In the genomic region with DNA sequence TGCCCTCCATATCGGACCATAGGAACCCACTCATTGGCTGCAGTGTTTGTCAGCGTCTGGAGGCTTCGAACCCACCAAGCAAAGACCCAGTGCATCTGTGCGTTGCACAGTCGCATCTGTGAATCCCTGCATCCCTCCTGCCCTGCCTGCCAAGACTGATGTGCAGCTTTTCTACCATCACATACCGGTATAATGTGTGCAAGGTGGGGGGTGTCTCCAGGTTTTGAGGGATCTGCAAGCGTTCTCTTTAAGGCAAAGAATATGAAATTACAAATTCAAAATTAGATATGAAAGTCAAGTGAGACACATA, we compare ENCODE assay signal across 8 cellular contexts. TPM values are rescaled to one million over a fixed set of nuclear protein-coding genes. Genes with fewer than 3 reads are reported as not detected.
DNase-seq lines count a peak whose midpoint lies in the region; ATAC-seq and TF ChIP-seq lines count a peak whose summit lies in the region.

No MANE protein-coding gene starts in this region.

- no peaks in the 10 kb centered on the region for H3K27me3 Mint-ChIP-seq in CD8-positive, alpha-beta T cell (ENCODE audit: low read depth)
- peaks cover 26% of the 10 kb centered on the region for H3K27me3 Mint-ChIP-seq in osteocyte (ENCODE audit: unreplicated experiment)

- H3K36me3 Mint-ChIP-seq in CD8-positive, alpha-beta T cell, result peaks cover 2% of the 10 kb centered on the region
- H3K36me3 Mint-ChIP-seq in osteocyte (ENCODE audit: unreplicated experiment), result no peaks in the 10 kb centered on the region

- intact Hi-C loops in CD8-positive, alpha-beta T cell (cut with DNase I, micrococcal nuclease), result loop anchor here (1.0 to 10.0 kb wide), 12 partner anchors 48 to 1347 kb away; partner anchors contain the start of genes ARMC8 (in 2 of the 2), CEP70 (in 2 of the 2), COPB2 (in 1 of the 2) and DBR1 (in 1 of the 2)

- CTCF ChIA-PET in CD8-positive, alpha-beta T cell (lab: Charles Lee), result interaction anchor here (0.6 to 2.1 kb wide), 4 partner anchors 8 to 87 kb away, joined by 3 to 6 read pairs (median 4); no protein-coding TSS in a partner anchor

- H3K4me3 Mint-ChIP-seq in CD8-positive, alpha-beta T cell, result peak overlapping the region; percentile 98
- H3K4me3 Mint-ChIP-seq in osteocyte (ENCODE audit: unreplicated experiment), result peak overlapping the region; percentile 81

- no peak for DNase-seq in CD8-positive, alpha-beta T cell
- DNase-seq in RWPE2 (ENCODE audit: low spot score) (no peak), epithelial cell of proximal tubule (ENCODE audit: low read depth) (no peak), osteocyte (ENCODE audit: extremely low spot score, unreplicated experiment) (no peak), C1 segment of cervical spinal cord (lab: John Stamatoyannopoulos, UW) (no peak), activated gamma-delta T cell (lab: John Stamatoyannopoulos, UW) (no peak), NCI-H146 (lab: John Stamatoyannopoulos, UW) (no peak)
- no peak for DNase-seq in stimulated activated CD4-positive, alpha-beta T cell treated with anti-CD3 and anti-CD28 coated beads, Interleukin-4, amount 100 ng/mL, for 1 hour

- peaks cover 6% of the 10 kb centered on the region for H3K4me1 ChIP-seq in CD8-positive, alpha-beta T cell (ENCODE audit: insufficient read depth, low read length)
- peaks cover 22% of the 10 kb centered on the region for H3K4me1 ChIP-seq in RWPE2 (ENCODE audit: insufficient read depth, poor library complexity, severe bottlenecking)

- no peaks in the 10 kb centered on the region for H3K36me3 ChIP-seq in CD8-positive, alpha-beta T cell (ENCODE audit: insufficient read depth, low read length)
- H3K36me3 ChIP-seq in RWPE2 (ENCODE audit: low read depth), result no peaks in the 10 kb centered on the region

- peak overlapping the region; percentile 94 for H3K27ac Mint-ChIP-seq in CD8-positive, alpha-beta T cell
- H3K27ac Mint-ChIP-seq in osteocyte (ENCODE audit: unreplicated experiment), result no peak overlapping the region

- no peaks in the 10 kb centered on the region for H3K9me3 ChIP-seq in CD8-positive, alpha-beta T cell (ENCODE audit: low read length)
- no peaks in the 10 kb centered on the region for H3K9me3 ChIP-seq in RWPE2 (ENCODE audit: severe bottlenecking)

- POLR2A ChIA-PET in CD8-positive, alpha-beta T cell (lab: Charles Lee), result interaction anchor here (1.4 kb wide), 1 partner anchor 142 kb away, joined by 3 read pairs; no protein-coding TSS in a partner anchor

- no peaks in the 10 kb centered on the region for H3K27me3 ChIP-seq in CD8-positive, alpha-beta T cell (ENCODE audit: insufficient read depth, low read length)
- H3K27me3 ChIP-seq in RWPE2 (ENCODE audit: insufficient read depth, poor library complexity, severe bottlenecking), result no peaks in the 10 kb centered on the region

- peak overlapping the region; percentile 65 for H3K4me3 ChIP-seq in CD8-positive, alpha-beta T cell (ENCODE audit: low read depth, low read length)
- H3K4me3 ChIP-seq in RWPE2 (ENCODE audit: severe bottlenecking), result peak overlapping the region; percentile 40
- peak overlapping the region; percentile 78 for H3K4me3 ChIP-seq in epithelial cell of proximal tubule (ENCODE audit: low read depth, low read length)

- H3K9me3 Mint-ChIP-seq in CD8-positive, alpha-beta T cell, result no peaks in the 10 kb centered on the region
- H3K9me3 Mint-ChIP-seq in osteocyte (ENCODE audit: unreplicated experiment), result no peaks in the 10 kb centered on the region

- peaks cover 24% of the 10 kb centered on the region for H3K4me1 Mint-ChIP-seq in CD8-positive, alpha-beta T cell (ENCODE audit: low read depth)
- peaks cover 11% of the 10 kb centered on the region for H3K4me1 Mint-ChIP-seq in osteocyte (ENCODE audit: unreplicated experiment)

- TF ChIP-seq CTCF in CD8-positive, alpha-beta T cell (IDR thresholded peaks at IDR 0.05), result no peak
- TF ChIP-seq CTCF in RWPE2 (IDR thresholded peaks at IDR 0.05; ENCODE audit: poor library complexity, severe bottlenecking), result no peak
- no peak for TF ChIP-seq CTCF in epithelial cell of proximal tubule (conservative IDR thresholded peaks at IDR 0.05; ENCODE audit: low read depth, low read length)
- TF ChIP-seq CTCF in osteocyte (IDR thresholded peaks at IDR 0.05), result no peak

- no peak for ATAC-seq in CD8-positive, alpha-beta T cell
- no peak for ATAC-seq in RWPE2 (ENCODE audit: low read depth)

- H3K27ac ChIP-seq in CD8-positive, alpha-beta T cell (ENCODE audit: low read depth, low read length), result peak overlapping the region; percentile 74
- H3K27ac ChIP-seq in RWPE2 (ENCODE audit: poor library complexity, severe bottlenecking), result no peak overlapping the region

RNA-seq across cellular contexts. Expression of gene NME9, which starts 0.3 kb away (rescaled TPM):
- total RNA-seq in CD8-positive, alpha-beta T cell, result 1 to 10 TPM in 1 of 2 experiments, not detected in 1; 1.2 TPM
- 0.43 TPM in 1 of 2 replicates, not detected in the other for total RNA-seq in epithelial cell of proximal tubule
- not detected in 2 replicates for total RNA-seq in osteocyte

RNA-seq across cellular contexts. Expression of gene MRAS, which starts 18.4 kb away (rescaled TPM):
- not detected for total RNA-seq in CD8-positive, alpha-beta T cell
- 12.7 and 17.2 TPM in 2 replicates for total RNA-seq in epithelial cell of proximal tubule
- total RNA-seq in osteocyte, result 25.5 and 29.7 TPM in 2 replicates

Comparison
In these comparisons a context has a peak if more than half of its experiments do, and no peak if none do; other contexts are left out.
1. RNA of gene MRAS, which starts 18.4 kb away (total RNA-seq): 25.5 to 29.7 TPM in osteocyte and 12.7 to 17.2 TPM in epithelial cell of proximal tubule; not detected in CD8-positive, alpha-beta T cell; every median in the first group is over 10 times any median in the second.
2. Peak in every context shown above with its lines, with median percentiles within 50 percentile points of each other: H3K4me3 ChIP-seq.